Comparison of ENCODE assay signal across 6 cellular contexts in genomic region chrX:109140463-109140862, GRCh38.
"Had no signal": no experiment of that assay in that cellular context is flagged by ENCODE, and none has a peak within 500 bp of the region (broad histone marks: within the 10 kb centered on the region; RNA-seq: fewer than 3 reads in every experiment).

No MANE protein-coding gene starts in this region.

- DNase-seq: GM23248, GOT3, H7, KG1 had no signal

- H3K27ac ChIP-seq: GM23248, HL-60 had no signal

- FAIRE-seq: HepG2 had no signal
